In genomic region chr16:1054660-1055556, GRCh38 we compare ENCODE assay signal across 9 cellular contexts. TPM values are rescaled to one million over a fixed set of nuclear protein-coding genes. Genes with fewer than 3 reads are reported as not detected.
DNase-seq lines count a peak whose midpoint lies in the region; ATAC-seq and TF ChIP-seq lines count a peak whose summit lies in the region.
"Had no signal": no experiment of that assay in that cellular context is flagged by ENCODE, and none has a peak within 500 bp of the region (broad histone marks: within the 10 kb centered on the region; RNA-seq: fewer than 3 reads in every experiment).

No MANE protein-coding gene starts in this region.

- H3K4me1 ChIP-seq in neural progenitor cell: peaks cover 6% of the 10 kb centered on the region
- H3K4me1 ChIP-seq in effector memory CD4-positive, alpha-beta T cell (ENCODE audit: control insufficient read depth, insufficient read depth, low read length, poor library complexity, severe bottlenecking): no peaks in the 10 kb centered on the region

- CTCF ChIA-PET in activated CD4-positive, alpha-beta memory T cell treated with anti-CD3 and anti-CD28 coated beads for 36 hours (lab: Charles Lee): interaction anchor here (0.8 to 2.4 kb wide), 7 partner anchors 57 to 340 kb away, joined by 3 to 13 read pairs (median 3); partner anchors contain the start of genes METRN and SOX8

- no peaks in the 10 kb centered on the region for H3K36me3 ChIP-seq in neural progenitor cell
- no peaks in the 10 kb centered on the region for H3K36me3 ChIP-seq in effector memory CD4-positive, alpha-beta T cell (ENCODE audit: control insufficient read depth, insufficient read depth, low read length)

- H3K27ac Mint-ChIP-seq in activated CD4-positive, alpha-beta memory T cell treated with anti-CD3 and anti-CD28 coated beads for 36 hours: no peak overlapping the region
- H3K27ac Mint-ChIP-seq in neural progenitor cell: no peak overlapping the region

- no peaks in the 10 kb centered on the region for H3F3A ChIP-seq in neural progenitor cell (ENCODE audit: low read depth)

- H3K4me3 ChIP-seq in neural progenitor cell: no peak overlapping the region
- no peak overlapping the region for H3K4me3 ChIP-seq in effector memory CD4-positive, alpha-beta T cell (ENCODE audit: insufficient read depth, low read depth, low read length, poor library complexity, severe bottlenecking)

- POLR2A ChIA-PET in activated CD4-positive, alpha-beta memory T cell treated with anti-CD3 and anti-CD28 coated beads for 36 hours (lab: Charles Lee): no interaction called here

- H3K9me3 Mint-ChIP-seq in activated CD4-positive, alpha-beta memory T cell treated with anti-CD3 and anti-CD28 coated beads for 36 hours: peaks cover 5% of the 10 kb centered on the region
- peaks cover 5% of the 10 kb centered on the region for H3K9me3 Mint-ChIP-seq in neural progenitor cell

- H3K79me2 ChIP-seq in neural progenitor cell (ENCODE audit: low read depth): no peaks in the 10 kb centered on the region

- H3K4me1 Mint-ChIP-seq in activated CD4-positive, alpha-beta memory T cell treated with anti-CD3 and anti-CD28 coated beads for 36 hours (ENCODE audit: low read depth): no peaks in the 10 kb centered on the region
- H3K4me1 Mint-ChIP-seq in neural progenitor cell: peaks cover 3% of the 10 kb centered on the region

- H3K27ac ChIP-seq in neural progenitor cell: no peak overlapping the region
- H3K27ac ChIP-seq in effector memory CD4-positive, alpha-beta T cell (ENCODE audit: insufficient read depth, low read length, poor library complexity, severe bottlenecking): no peak overlapping the region

- ATAC-seq in HG02763 (IDR thresholded peaks at IDR 0.05; ENCODE audit: unreplicated experiment): no peak
- ATAC-seq: naive thymus-derived CD4-positive, alpha-beta T cell had no signal

- no peak overlapping the region for H2AFZ ChIP-seq in neural progenitor cell (replicated peaks)

- no peaks in the 10 kb centered on the region for H4K20me1 ChIP-seq in neural progenitor cell (ENCODE audit: low read depth)

- H3K36me3 Mint-ChIP-seq in activated CD4-positive, alpha-beta memory T cell treated with anti-CD3 and anti-CD28 coated beads for 36 hours: no peaks in the 10 kb centered on the region
- peaks cover 4% of the 10 kb centered on the region for H3K36me3 Mint-ChIP-seq in neural progenitor cell

- no peaks in the 10 kb centered on the region for H3K27me3 Mint-ChIP-seq in activated CD4-positive, alpha-beta memory T cell treated with anti-CD3 and anti-CD28 coated beads for 36 hours
- peaks cover 14% of the 10 kb centered on the region for H3K27me3 Mint-ChIP-seq in neural progenitor cell (ENCODE audit: insufficient read depth, low read depth)
- H3K27me3 Mint-ChIP-seq: naive thymus-derived CD4-positive, alpha-beta T cell had no signal

- H3K4me3 Mint-ChIP-seq in activated CD4-positive, alpha-beta memory T cell treated with anti-CD3 and anti-CD28 coated beads for 36 hours: no peak overlapping the region
- H3K4me3 Mint-ChIP-seq in neural progenitor cell: no peak overlapping the region
- H3K4me3 Mint-ChIP-seq: naive thymus-derived CD4-positive, alpha-beta T cell had no signal

- no peak overlapping the region for H3K9ac ChIP-seq in neural progenitor cell

- peak; percentile 45 for DNase-seq in COLO829 (ENCODE audit: low spot score)
- DNase-seq in HK-2 (ENCODE audit: unreplicated experiment): peak; percentile 47
- peak; percentile 47 for DNase-seq in activated CD4-positive, alpha-beta memory T cell treated with anti-CD3 and anti-CD28 coated beads for 36 hours
- DNase-seq in fibroblast of gingiva (ENCODE audit: low read depth): peak; percentile 23
- DNase-seq in neural progenitor cell (ENCODE audit: low spot score): peak; percentile 92
- DNase-seq in effector memory CD4-positive, alpha-beta T cell: no peak
- no peak for DNase-seq in NCI-H2029 treated with DMSO at 0.1 percent for 48 hours (lab: John Stamatoyannopoulos, UW)

- intact Hi-C loops in activated CD4-positive, alpha-beta memory T cell treated with anti-CD3 and anti-CD28 coated beads for 36 hours (cut with micrococcal nuclease): loop anchor here (2.0 to 5.0 kb wide), 2 partner anchors 58 to 238 kb away; no protein-coding TSS in a partner anchor

- peak; percentile 89 for TF ChIP-seq CTCF in neural progenitor cell (IDR thresholded peaks at IDR 0.05)

- peak overlapping the region; percentile 16 for H3K4me2 ChIP-seq in neural progenitor cell

- H3K9me3 ChIP-seq in neural progenitor cell (ENCODE audit: low read depth): no peaks in the 10 kb centered on the region
- H3K9me3 ChIP-seq in effector memory CD4-positive, alpha-beta T cell (ENCODE audit: control insufficient read depth, low read length): no peaks in the 10 kb centered on the region

- H3K27me3 ChIP-seq in neural progenitor cell: no peaks in the 10 kb centered on the region
- peaks cover 4% of the 10 kb centered on the region for H3K27me3 ChIP-seq in effector memory CD4-positive, alpha-beta T cell (replicated peaks; ENCODE audit: control insufficient read depth, insufficient read depth, low read length, poor library complexity, severe bottlenecking)

RNA-seq across cellular contexts. Expression of gene SSTR5, which starts 17.6 kb away (rescaled TPM):
- total RNA-seq in activated CD4-positive, alpha-beta memory T cell treated with anti-CD3 and anti-CD28 coated beads for 36 hours: not detected
- total RNA-seq in neural progenitor cell (ENCODE audit: low replicate concordance): not detected in 2 replicates
- total RNA-seq: naive thymus-derived CD4-positive, alpha-beta T cell had no signal

RNA-seq across cellular contexts. Expression of gene C1QTNF8, which starts 41.1 kb away (rescaled TPM):
- total RNA-seq in activated CD4-positive, alpha-beta memory T cell treated with anti-CD3 and anti-CD28 coated beads for 36 hours: not detected
- not detected in 2 replicates for total RNA-seq in neural progenitor cell (ENCODE audit: low replicate concordance)
- total RNA-seq: naive thymus-derived CD4-positive, alpha-beta T cell had no signal

Comparison
In these comparisons a context has a peak if more than half of its experiments do, and no peak if none do; other contexts are left out.
1. DNase-seq: peak in COLO829 (single experiment), HK-2 (single experiment), activated CD4-positive, alpha-beta memory T cell treated with anti-CD3 and anti-CD28 coated beads for 36 hours (single experiment), fibroblast of gingiva (single experiment) and neural progenitor cell (single experiment); none in effector memory CD4-positive, alpha-beta T cell (0 of 3) and NCI-H2029 treated with DMSO at 0.1 percent for 48 hours (single experiment).